ENCODE assay signal across 11 cellular contexts in genomic region chr15:66751579-66751978, GRCh38. TPM values are rescaled to one million over a fixed set of nuclear protein-coding genes. Genes with fewer than 3 reads are reported as not detected.
DNase-seq lines count a peak whose midpoint lies in the region; ATAC-seq and TF ChIP-seq lines count a peak whose summit lies in the region.
"Had no signal": no experiment of that assay in that cellular context is flagged by ENCODE, and none has a peak within 500 bp of the region (broad histone marks: within the 10 kb centered on the region; RNA-seq: fewer than 3 reads in every experiment).

No MANE protein-coding gene starts in this region.

- H3K36me3 Mint-ChIP-seq in naive thymus-derived CD8-positive, alpha-beta T cell, result peaks cover 0 to 6% (median 5%) of the 10 kb centered on the region in 3 donors

- H3K4me3 Mint-ChIP-seq in naive thymus-derived CD8-positive, alpha-beta T cell, result peak overlapping the region in 6 of 10 donors; percentile 2 to 63 (median 42)
- H3K4me3 Mint-ChIP-seq: memory B cell had no signal

- TF ChIP-seq CTCF in VCaP (conservative IDR thresholded peaks at IDR 0.05), result no peak

- peaks cover 0 to 15% (median 5%) of the 10 kb centered on the region in 9 donors for H3K9me3 Mint-ChIP-seq in naive thymus-derived CD8-positive, alpha-beta T cell

- peak; percentile 80 to 91 for ATAC-seq in naive thymus-derived CD8-positive, alpha-beta T cell
- no peak for ATAC-seq in HG03095 (IDR thresholded peaks at IDR 0.05; ENCODE audit: unreplicated experiment)
- no peak for ATAC-seq in HG02588 (IDR thresholded peaks at IDR 0.05; ENCODE audit: unreplicated experiment)

- H3K36me3 ChIP-seq in KOPT-K1 (ENCODE audit: insufficient read depth, low read length), result peaks cover 41% of the 10 kb centered on the region

- POLR2A ChIA-PET in naive thymus-derived CD8-positive, alpha-beta T cell (lab: Charles Lee), result no interaction called here

- peaks cover 10 to 26% (median 14%) of the 10 kb centered on the region in 4 donors for H3K4me1 Mint-ChIP-seq in naive thymus-derived CD8-positive, alpha-beta T cell

- H3K27ac ChIP-seq in KOPT-K1 (ENCODE audit: low read depth, low read length, poor library complexity, severe bottlenecking), result peak overlapping the region; percentile 60
- peak overlapping the region; percentile 76 for H3K27ac ChIP-seq in VCaP

- peak overlapping the region in 6 of 10 donors; percentile 50 to 91 (median 72) for H3K27ac Mint-ChIP-seq in naive thymus-derived CD8-positive, alpha-beta T cell
- H3K27ac Mint-ChIP-seq: memory B cell had no signal

- DNase-seq in NCI-H2196 (lab: John Stamatoyannopoulos, UW; ENCODE audit: unreplicated experiment), result peak; percentile 25
- DNase-seq in NCI-H2196 treated with DMSO at 0.1 percent for 48 hours (lab: John Stamatoyannopoulos, UW; ENCODE audit: unreplicated experiment), result no peak
- peak in 8 of 10 donors; percentile 4 to 76 (median 30) for DNase-seq in naive thymus-derived CD8-positive, alpha-beta T cell
- DNase-seq in cortex of kidney (lab: John Stamatoyannopoulos, UW), result no peak
- DNase-seq: activated gamma-delta T cell, trophoblast cell had no signal

- peaks cover 19% of the 10 kb centered on the region for H3K9me3 ChIP-seq in KOPT-K1 (ENCODE audit: insufficient read depth, low read length, poor library complexity, severe bottlenecking)

- H3K27me3 Mint-ChIP-seq in naive thymus-derived CD8-positive, alpha-beta T cell, result peaks cover 0 to 3% (median 0%) of the 10 kb centered on the region in 5 donors

RNA-seq across cellular contexts. Expression of gene SMAD6, which starts 49.5 kb away (rescaled TPM):
- under 1 TPM; 0.08 to 0.16 TPM for total RNA-seq in naive thymus-derived CD8-positive, alpha-beta T cell
- polyA plus RNA-seq in naive thymus-derived CD8-positive, alpha-beta T cell, result not detected

Comparison
In these comparisons a context has a peak if more than half of its experiments do, and no peak if none do; other contexts are left out.
1. DNase-seq: peak in NCI-H2196 (single experiment) and naive thymus-derived CD8-positive, alpha-beta T cell (8 of 10); none in NCI-H2196 treated with DMSO at 0.1 percent for 48 hours (single experiment) and cortex of kidney (single experiment).
2. ATAC-seq: peak in naive thymus-derived CD8-positive, alpha-beta T cell (2 of 2); none in HG03095 (single experiment) and HG02588 (single experiment).